Comparison of ENCODE assay signal across 1 cellular context in genomic region chr3:13282528-13282985, GRCh38.
TF ChIP-seq lines count a peak whose summit lies in the region.

No MANE protein-coding gene starts in this region.

TF ChIP-seq in SK-N-SH treated with all-trans-retinoic acid at 6 μM for 48 hours, 23 proteins besides CTCF, POLR2A, EP300 and RAD21 (continued from another document):
- TF ChIP-seq PATZ1 (CRISPR knock-in tag; IDR thresholded peaks at IDR 0.05; ENCODE audit: borderline replicate concordance) (no peak), TOX (CRISPR knock-in tag; IDR thresholded peaks at IDR 0.05; ENCODE audit: borderline replicate concordance) (no peak), ARNTL (CRISPR knock-in tag; IDR thresholded peaks at IDR 0.05; ENCODE audit: borderline replicate concordance, low read depth) (no peak), PPARA (CRISPR knock-in tag; IDR thresholded peaks at IDR 0.05; ENCODE audit: borderline replicate concordance) (no peak), TCF4 (CRISPR knock-in tag; IDR thresholded peaks at IDR 0.05; ENCODE audit: borderline replicate concordance) (no peak)
